8 cellular contexts compared by ENCODE assay signal in genomic region chr20:46767127-46767761, GRCh38. TPM values are rescaled to one million over a fixed set of nuclear protein-coding genes. Genes with fewer than 3 reads are reported as not detected.
DNase-seq lines count a peak whose midpoint lies in the region; FAIRE-seq and TF ChIP-seq lines count a peak whose summit lies in the region.

No MANE protein-coding gene starts in this region.

- no peak overlapping the region for H3K4me3 ChIP-seq in Caco-2 (ENCODE audit: low read depth, low read length)
- no peak overlapping the region for H3K4me3 ChIP-seq in cardiac fibroblast (replicated peaks in 1 of 2; ENCODE audit: low read depth in 2 of 2, low read length in 2 of 2)
- H3K4me3 ChIP-seq in neuronal stem cell (ENCODE audit: low read length in 2 of 2): no peak overlapping the region

- TF ChIP-seq CTCF in Caco-2 (IDR thresholded peaks at IDR 0.05; ENCODE audit: insufficient read depth in 1 of 2, low read depth in 1 of 2, low read length in 1 of 2, severe bottlenecking in 1 of 2, unreplicated experiment in 1 of 2) (peak; percentile 89 to 93), cardiac fibroblast (IDR thresholded peaks at IDR 0.05; ENCODE audit: low read depth, low read length) (peak; percentile 77)

- intact Hi-C loops in Caco-2 (cut with micrococcal nuclease; ENCODE audit: unreplicated experiment): loop anchor here (10.0 kb wide), 1 partner anchor 128 kb away; the partner anchor contains the start of gene EYA2

- no peaks in the 10 kb centered on the region for H3K27me3 ChIP-seq in Caco-2 (replicated peaks; ENCODE audit: control insufficient read depth, insufficient read depth, low read length)
- H3K27me3 ChIP-seq in neuronal stem cell (ENCODE audit: control insufficient read depth in 3 of 3, insufficient read depth in 3 of 3, low read depth in 1 of 3, low read length in 3 of 3): peaks cover 0 to 15% (median 0%) of the 10 kb centered on the region in 3 experiments

- no peaks in the 10 kb centered on the region for H3K9me3 Mint-ChIP-seq in Caco-2 (ENCODE audit: unreplicated experiment)

- no peak overlapping the region for H3K18ac ChIP-seq in neuronal stem cell (ENCODE audit: low read length)

- H3K27ac Mint-ChIP-seq in Caco-2 (ENCODE audit: unreplicated experiment): no peak overlapping the region

- no peak overlapping the region for H3K4me3 Mint-ChIP-seq in Caco-2 (ENCODE audit: unreplicated experiment)

- H3K36me3 Mint-ChIP-seq in Caco-2 (ENCODE audit: insufficient read depth, unreplicated experiment): no peaks in the 10 kb centered on the region

- DNase-seq in Caco-2 (peak in 1 of 2 experiments; percentile 74), H54 (ENCODE audit: insufficient read length, low spot score) (peak; percentile 40), NCI-H526 (lab: John Stamatoyannopoulos, UW) (peak; percentile 24 to 84), cardiac fibroblast (ENCODE audit: low read depth in 2 of 2) (peak; percentile 33 to 58), neuronal stem cell (ENCODE audit: low spot score) (peak; percentile 42), putamen (ENCODE audit: low spot score) (no peak), occipital lobe (lab: John Stamatoyannopoulos, UW) (no peak)
- no peak for DNase-seq in activated naive CD4-positive, alpha-beta T cell treated with Interleukin-2 at 50 U/mL for 16 hours

- FAIRE-seq in H54 (lab: Jason Lieb, UNC): no peak

- no peak overlapping the region for H4K8ac ChIP-seq in neuronal stem cell (ENCODE audit: low read depth, low read length)

- no peaks in the 10 kb centered on the region for H3K4me1 Mint-ChIP-seq in Caco-2 (ENCODE audit: low read depth, unreplicated experiment)

- H3K36me3 ChIP-seq in Caco-2 (ENCODE audit: control insufficient read depth, insufficient read depth, low read length) (no peaks in the 10 kb centered on the region), neuronal stem cell (replicated peaks in 1 of 2; ENCODE audit: control insufficient read depth in 2 of 2, insufficient read depth in 2 of 2, low read length in 2 of 2) (no peaks in the 10 kb centered on the region)

- H3K23ac ChIP-seq in neuronal stem cell (ENCODE audit: low read depth, low read length, poor library complexity): no peak overlapping the region

- peaks cover 13% of the 10 kb centered on the region for H3K27me3 Mint-ChIP-seq in Caco-2 (ENCODE audit: insufficient read depth, unreplicated experiment)

- no peak overlapping the region for H2BK5ac ChIP-seq in neuronal stem cell (ENCODE audit: low read length)

- no peak overlapping the region for H3K27ac ChIP-seq in neuronal stem cell (replicated peaks; ENCODE audit: low read length)

- H4K91ac ChIP-seq in neuronal stem cell (ENCODE audit: low read depth, low read length, poor library complexity): no peak overlapping the region

- H2BK15ac ChIP-seq in neuronal stem cell (ENCODE audit: low read length): no peak overlapping the region

- TF ChIP-seq POLR2A in H54 (IDR thresholded peaks at IDR 0.05; ENCODE audit: low read depth, low read length): no peak

- CTCF ChIA-PET in Caco-2 (lab: Charles Lee): interaction anchor here (1.5 kb wide), 1 partner anchor 12 kb away, joined by 3 read pairs; no protein-coding TSS in a partner anchor

- H2AFZ ChIP-seq in neuronal stem cell (ENCODE audit: low read length): no peak overlapping the region

- POLR2A ChIA-PET in Caco-2 (lab: Charles Lee): no interaction called here

- no peak overlapping the region for H2AK5ac ChIP-seq in neuronal stem cell (ENCODE audit: low read depth, low read length)

- no peak overlapping the region for H3K14ac ChIP-seq in neuronal stem cell (ENCODE audit: low read length)

- no CpG with 5 or more reads among the region's 4 CpGs for WGBS in neuronal stem cell (ENCODE audit: extremely low coverage in 2 of 2, insufficient read length in 2 of 2, insufficient replicate concordance in 1 of 2), 2 donors

- H2BK12ac ChIP-seq in neuronal stem cell (ENCODE audit: low read length): no peak overlapping the region

- H2BK120ac ChIP-seq in neuronal stem cell (ENCODE audit: low read depth, low read length): no peak overlapping the region

- H3K79me1 ChIP-seq in neuronal stem cell (ENCODE audit: low read depth, low read length): no peaks in the 10 kb centered on the region

- no peak overlapping the region for H3K4me2 ChIP-seq in neuronal stem cell (ENCODE audit: insufficient read depth, low read length, poor library complexity, severe bottlenecking)

- no peak overlapping the region for H3K4ac ChIP-seq in neuronal stem cell (ENCODE audit: low read length)

- H3K9ac ChIP-seq in neuronal stem cell (ENCODE audit: low read depth, low read length, poor library complexity): no peak overlapping the region

- no peaks in the 10 kb centered on the region for H3K4me1 ChIP-seq in Caco-2
- H3K4me1 ChIP-seq in neuronal stem cell (ENCODE audit: control insufficient read depth in 2 of 2, insufficient read depth in 1 of 2, low read depth in 1 of 2, low read length in 2 of 2): no peaks in the 10 kb centered on the region

- H3K9me3 ChIP-seq in Caco-2: no peaks in the 10 kb centered on the region
- H3K9me3 ChIP-seq in neuronal stem cell (replicated peaks in 1 of 2; ENCODE audit: control insufficient read depth in 2 of 2, insufficient read depth in 1 of 2, low read depth in 1 of 2, low read length in 2 of 2): no peaks in the 10 kb centered on the region

- no TSS peak for BruUV-seq in Caco-2 (replicated peaks; lab: Mats Ljungman, UMichigan)

RNA-seq across cellular contexts. Expression of gene SLC2A10, which starts 57.8 kb away (rescaled TPM):
- total RNA-seq in Caco-2 (2022) (4.2 and 4.3 TPM in 2 replicates), occipital lobe (7.5 TPM)
- polyA plus RNA-seq in neuronal stem cell (2013, experiment 1 of 2): 7.8 TPM
- polyA plus RNA-seq in neuronal stem cell (2013, experiment 2 of 2): 7.5 TPM

Comparison
In these comparisons a context has a peak if more than half of its experiments do, and no peak if none do; other contexts are left out.
1. DNase-seq: peak in H54 (single experiment), NCI-H526 (2 of 2), cardiac fibroblast (2 of 2) and neuronal stem cell (single experiment); none in putamen (single experiment), occipital lobe (single experiment) and activated naive CD4-positive, alpha-beta T cell treated with Interleukin-2 at 50 U/mL for 16 hours (single experiment).